ENCODE assay signal across 40 cellular contexts in the genomic region with DNA sequence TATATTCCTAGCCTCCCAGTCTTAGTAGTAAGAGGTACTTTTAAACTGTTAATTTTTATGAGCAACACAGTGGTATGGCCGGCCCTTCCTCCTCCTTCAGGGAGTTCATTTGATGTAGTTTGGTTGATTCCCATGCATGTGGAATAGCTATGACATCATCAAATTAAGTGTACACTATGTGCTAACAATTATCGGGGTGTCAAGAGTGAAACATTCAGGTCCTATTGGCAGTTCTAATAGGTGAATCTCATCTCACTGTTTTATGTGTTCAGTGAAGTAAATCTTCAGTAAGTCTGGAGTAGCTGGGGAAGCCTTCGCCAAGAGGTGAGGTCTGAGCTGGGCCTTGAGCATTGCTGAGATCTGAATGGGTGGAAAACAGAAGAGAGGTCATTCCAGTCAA.
"Had no signal": no experiment of that assay in that cellular context is flagged by ENCODE, and none has a peak within 500 bp of the region (broad histone marks: within the 10 kb centered on the region; RNA-seq: fewer than 3 reads in every experiment).

No MANE protein-coding gene starts in this region.

- FAIRE-seq: astrocyte, bronchial epithelial cell had no signal

- H3K4me3 ChIP-seq: adrenal gland, ascending aorta, body of pancreas, breast epithelium, cardiac muscle cell had no signal

- ATAC-seq: activated naive CD4-positive, alpha-beta T cell treated with anti-CD3 and anti-CD28 coated beads, Interleukin-2, amount 50 U/mL, for 72 hours; activated naive CD8-positive, alpha-beta T cell treated with anti-CD3 and anti-CD28 coated beads, Interleukin-2, amount 50 U/mL, for 24 hours; activated T-cell treated with anti-CD3 and anti-CD28 coated beads, Interleukin-2, amount 50 U/mL, for 4 hours; activated T-cell treated with anti-CD3 and anti-CD28 coated beads, Interleukin-2, amount 50 U/mL, for 72 hours; activated T-helper 17 cell treated with anti-CD3 and anti-CD28 coated beads, Interleukin-2, amount 50 U/mL, for 72 hours; body of pancreas had no signal

- H3K36me3 ChIP-seq: adrenal gland, ascending aorta, brain microvascular endothelial cell, breast epithelium, cardiac muscle cell had no signal

- DNase-seq: activated effector memory CD4-positive, alpha-beta T cell treated with anti-CD3 and anti-CD28 coated beads, Interleukin-2, amount 50 U/mL, for 16 hours; activated effector memory CD4-positive, alpha-beta T cell treated with Interleukin-2 at 50 U/mL for 16 hours; activated gamma-delta T cell; activated gamma-delta T cell treated with Interleukin-2 at 50 U/mL for 16 hours; activated naive CD4-positive, alpha-beta T cell; activated naive CD4-positive, alpha-beta T cell treated with anti-CD3 and anti-CD28 coated beads for 36 hours; activated naive CD4-positive, alpha-beta T cell treated with anti-CD3 and anti-CD28 coated beads, Interleukin-2, amount 10 ng/mL, durations not matched to agents 7 days and 5 days; activated naive CD4-positive, alpha-beta T cell treated with anti-CD3 and anti-CD28 coated beads, Interleukin-2, amount 50 U/mL, for 16 hours; activated naive CD4-positive, alpha-beta T cell treated with Interleukin-2 at 50 U/mL for 16 hours; activated naive CD8-positive, alpha-beta T cell treated with anti-CD3 and anti-CD28 coated beads for 36 hours; activated naive CD8-positive, alpha-beta T cell treated with anti-CD3 and anti-CD28 coated beads, Interleukin-2, amount 10 ng/mL, durations not matched to agents 7 days and 5 days; activated naive CD8-positive, alpha-beta T cell treated with anti-CD3 and anti-CD28 coated beads, Interleukin-2, amount 50 U/mL, for 24 hours; activated T-cell treated with anti-CD3 and anti-CD28 coated beads, Interleukin-2, amount 50 U/mL, for 1 hour; activated T-cell treated with anti-CD3 and anti-CD28 coated beads, Interleukin-2, amount 50 U/mL, for 24 hours; activated T-cell treated with anti-CD3 and anti-CD28 coated beads, Interleukin-2, amount 50 U/mL, for 4 hours; activated T-cell treated with anti-CD3 and anti-CD28 coated beads, Interleukin-2, amount 50 U/mL, for 48 hours; activated T-cell treated with anti-CD3 and anti-CD28 coated beads, Interleukin-2, amount 50 U/mL, for 72 hours; adrenal gland; amniotic stem cell; amygdala; anterior cingulate cortex; aorta; body of pancreas; brain microvascular endothelial cell; caudate nucleus; central memory CD4-positive, alpha-beta T cell; cerebellar nuclear complex had no signal

- H3K9me3 Mint-ChIP-seq: activated T-cell treated with anti-CD3 and anti-CD28 coated beads, Interleukin-2, amount 50 U/mL, for 4 hours; activated T-helper 1 cell treated with anti-CD3 and anti-CD28 coated beads, Interleukin-12 subunit alpha, Interleukin-12 subunit beta, Interleukin-2, Interleukin-4 antibody, amounts not matched to agents 30 ng/mL and 10 ng/mL and 1 ng/mL, durations not matched to agents 14 hours and 24 hours and 36 hours; activated T-helper 2 cell treated with anti-CD3 and anti-CD28 coated beads, Interferon-gamma antibody, Interleukin-2, Interleukin-4, amounts not matched to agents 10 μg/mL and 5 μg/mL and 100 μg/mL, durations not matched to agents 14 hours and 24 hours and 36 hours had no signal

- H3K9me3 ChIP-seq: adrenal gland, ascending aorta, body of pancreas, breast epithelium had no signal

- H3K27ac ChIP-seq: adrenal gland, ascending aorta, body of pancreas, brain microvascular endothelial cell, breast epithelium, cardiac muscle cell had no signal

- H3K27me3 ChIP-seq: adrenal gland, ascending aorta, body of pancreas, brain microvascular endothelial cell, breast epithelium, cardiac muscle cell had no signal

- H3K4me3 Mint-ChIP-seq: activated naive CD4-positive, alpha-beta T cell treated with anti-CD3 and anti-CD28 coated beads for 36 hours; activated naive CD4-positive, alpha-beta T cell treated with anti-CD3 and anti-CD28 coated beads, Interleukin-2, amount 10 ng/mL, durations not matched to agents 7 days and 5 days; activated naive CD4-positive, alpha-beta T cell treated with anti-CD3 and anti-CD28 coated beads, Interleukin-2, amount 50 U/mL, for 24 hours; activated naive CD8-positive, alpha-beta T cell; activated naive CD8-positive, alpha-beta T cell treated with anti-CD3 and anti-CD28 coated beads for 36 hours; activated naive CD8-positive, alpha-beta T cell treated with anti-CD3 and anti-CD28 coated beads, Interleukin-2, amount 10 ng/mL, durations not matched to agents 7 days and 5 days; activated naive CD8-positive, alpha-beta T cell treated with anti-CD3 and anti-CD28 coated beads, Interleukin-2, amount 50 U/mL, for 24 hours; activated T-cell treated with anti-CD3 and anti-CD28 coated beads, Interleukin-2, amount 50 U/mL, for 24 hours; activated T-cell treated with anti-CD3 and anti-CD28 coated beads, Interleukin-2, amount 50 U/mL, for 4 hours; activated T-cell treated with anti-CD3 and anti-CD28 coated beads, Interleukin-2, amount 50 U/mL, for 72 hours; activated T-helper 1 cell treated with anti-CD3 and anti-CD28 coated beads, Interleukin-12 subunit alpha, Interleukin-12 subunit beta, Interleukin-2, Interleukin-4 antibody, amounts not matched to agents 30 ng/mL and 10 ng/mL and 1 ng/mL, durations not matched to agents 14 hours and 24 hours and 36 hours; activated T-helper 17 cell treated with anti-CD3 and anti-CD28 coated beads, Interleukin-2, amount 50 U/mL, for 72 hours; brain; central memory CD8-positive, alpha-beta T cell had no signal

- H3K27ac Mint-ChIP-seq: activated naive CD4-positive, alpha-beta T cell treated with anti-CD3 and anti-CD28 coated beads for 36 hours; activated naive CD4-positive, alpha-beta T cell treated with anti-CD3 and anti-CD28 coated beads, Interleukin-2, amount 10 ng/mL, durations not matched to agents 7 days and 5 days; activated naive CD4-positive, alpha-beta T cell treated with anti-CD3 and anti-CD28 coated beads, Interleukin-2, amount 50 U/mL, for 24 hours; activated naive CD4-positive, alpha-beta T cell treated with anti-CD3 and anti-CD28 coated beads, Interleukin-2, amount 50 U/mL, for 72 hours; activated naive CD8-positive, alpha-beta T cell; activated naive CD8-positive, alpha-beta T cell treated with anti-CD3 and anti-CD28 coated beads for 36 hours; activated naive CD8-positive, alpha-beta T cell treated with anti-CD3 and anti-CD28 coated beads, Interleukin-2, amount 10 ng/mL, durations not matched to agents 7 days and 5 days; activated naive CD8-positive, alpha-beta T cell treated with anti-CD3 and anti-CD28 coated beads, Interleukin-2, amount 50 U/mL, for 24 hours; activated T-cell treated with anti-CD3 and anti-CD28 coated beads, Interleukin-2, amount 50 U/mL, for 24 hours; activated T-cell treated with anti-CD3 and anti-CD28 coated beads, Interleukin-2, amount 50 U/mL, for 72 hours; activated T-helper 1 cell treated with anti-CD3 and anti-CD28 coated beads, Interleukin-12 subunit alpha, Interleukin-12 subunit beta, Interleukin-2, Interleukin-4 antibody, amounts not matched to agents 30 ng/mL and 10 ng/mL and 1 ng/mL, durations not matched to agents 14 hours and 24 hours and 36 hours; activated T-helper 17 cell treated with anti-CD3 and anti-CD28 coated beads, Interleukin-2, amount 50 U/mL, for 72 hours; activated T-helper 2 cell treated with anti-CD3 and anti-CD28 coated beads, Interferon-gamma antibody, Interleukin-2, Interleukin-4, amounts not matched to agents 10 μg/mL and 5 μg/mL and 100 μg/mL, durations not matched to agents 14 hours and 24 hours and 36 hours; brain had no signal

- H3K4me1 ChIP-seq: adrenal gland, ascending aorta, body of pancreas, breast epithelium had no signal

- H3K36me3 Mint-ChIP-seq: activated naive CD4-positive, alpha-beta T cell treated with anti-CD3 and anti-CD28 coated beads, Interleukin-2, amount 10 ng/mL, durations not matched to agents 7 days and 5 days; activated naive CD4-positive, alpha-beta T cell treated with anti-CD3 and anti-CD28 coated beads, Interleukin-2, amount 50 U/mL, for 24 hours; activated naive CD4-positive, alpha-beta T cell treated with anti-CD3 and anti-CD28 coated beads, Interleukin-2, amount 50 U/mL, for 72 hours; activated naive CD8-positive, alpha-beta T cell; activated naive CD8-positive, alpha-beta T cell treated with anti-CD3 and anti-CD28 coated beads for 36 hours; activated naive CD8-positive, alpha-beta T cell treated with anti-CD3 and anti-CD28 coated beads, Interleukin-2, amount 10 ng/mL, durations not matched to agents 7 days and 5 days had no signal

- H3K27me3 Mint-ChIP-seq: activated naive CD4-positive, alpha-beta T cell treated with anti-CD3 and anti-CD28 coated beads, Interleukin-2, amount 10 ng/mL, durations not matched to agents 7 days and 5 days; activated naive CD4-positive, alpha-beta T cell treated with anti-CD3 and anti-CD28 coated beads, Interleukin-2, amount 50 U/mL, for 24 hours; activated naive CD8-positive, alpha-beta T cell; activated naive CD8-positive, alpha-beta T cell treated with anti-CD3 and anti-CD28 coated beads, Interleukin-2, amount 10 ng/mL, durations not matched to agents 7 days and 5 days; activated naive CD8-positive, alpha-beta T cell treated with anti-CD3 and anti-CD28 coated beads, Interleukin-2, amount 50 U/mL, for 24 hours; activated T-cell treated with anti-CD3 and anti-CD28 coated beads, Interleukin-2, amount 50 U/mL, for 24 hours; activated T-helper 17 cell treated with anti-CD3 and anti-CD28 coated beads, Interleukin-2, amount 50 U/mL, for 72 hours; central memory CD8-positive, alpha-beta T cell had no signal

- H3K4me1 Mint-ChIP-seq: activated naive CD4-positive, alpha-beta T cell treated with anti-CD3 and anti-CD28 coated beads, Interleukin-2, amount 10 ng/mL, durations not matched to agents 7 days and 5 days; activated naive CD4-positive, alpha-beta T cell treated with anti-CD3 and anti-CD28 coated beads, Interleukin-2, amount 50 U/mL, for 24 hours; activated naive CD8-positive, alpha-beta T cell treated with anti-CD3 and anti-CD28 coated beads for 36 hours; activated naive CD8-positive, alpha-beta T cell treated with anti-CD3 and anti-CD28 coated beads, Interleukin-2, amount 10 ng/mL, durations not matched to agents 7 days and 5 days; activated naive CD8-positive, alpha-beta T cell treated with anti-CD3 and anti-CD28 coated beads, Interleukin-2, amount 50 U/mL, for 24 hours; activated T-helper 17 cell treated with anti-CD3 and anti-CD28 coated beads, Interleukin-2, amount 50 U/mL, for 72 hours; central memory CD8-positive, alpha-beta T cell had no signal
